ENCODE assay signal across 8 cellular contexts in genomic region chr22:18970180-18970947, GRCh38. TPM values are rescaled to one million over a fixed set of nuclear protein-coding genes. Genes with fewer than 3 reads are reported as not detected.
DNase-seq lines count a peak whose midpoint lies in the region; ATAC-seq and TF ChIP-seq lines count a peak whose summit lies in the region.

No MANE protein-coding gene starts in this region.

- no peaks in the 10 kb centered on the region for H3K36me3 ChIP-seq in BJ (ENCODE audit: control insufficient read depth, insufficient read depth, low read length)
- H3K36me3 ChIP-seq in HUES48 (ENCODE audit: control insufficient read depth, insufficient read depth, low read length) = no peaks in the 10 kb centered on the region
- H3K36me3 ChIP-seq in testis (ENCODE audit: low read depth, missing control alignments) = no peaks in the 10 kb centered on the region

- no peak for DNase-seq in BJ (ENCODE audit: low read depth)
- no peak for DNase-seq in astrocyte of the spinal cord (ENCODE audit: low read depth, low spot score)
- DNase-seq in islet precursor cell = peak; percentile 75
- no peak for DNase-seq in testis

- H3K27me3 ChIP-seq in BJ (ENCODE audit: control insufficient read depth, insufficient read depth, low read length) (no peaks in the 10 kb centered on the region), HUES48 (ENCODE audit: control insufficient read depth, insufficient read depth, low read length) (no peaks in the 10 kb centered on the region), testis (no peaks in the 10 kb centered on the region)

- H3K27ac ChIP-seq in HUES48 (ENCODE audit: low read depth, low read length) (peak overlapping the region; percentile 42), testis (no peak overlapping the region)

- WGBS in testis, 2 donors = 0% methylated on average over 24 to 40 of the region's 93 CpGs

- POLR2A ChIA-PET in BJ (lab: Charles Lee) = no interaction called here

- ATAC-seq in HG03039 (IDR thresholded peaks at IDR 0.05; ENCODE audit: unreplicated experiment) = no peak
- no peak for ATAC-seq in GM21515 (IDR thresholded peaks at IDR 0.05; ENCODE audit: unreplicated experiment)
- ATAC-seq in HG03175 (IDR thresholded peaks at IDR 0.05; ENCODE audit: unreplicated experiment) = no peak

- H3K4me1 ChIP-seq in HUES48 (ENCODE audit: control insufficient read depth, insufficient read depth, low read length) (no peaks in the 10 kb centered on the region), testis (no peaks in the 10 kb centered on the region)

- intact Hi-C loops in testis (cut with DNase I; ENCODE audit: low total_unique reads) = no loop called here

- no peak for TF ChIP-seq CTCF in BJ (IDR thresholded peaks at IDR 0.05; ENCODE audit: insufficient read depth, low read depth, low read length)
- peak; percentile 3 for TF ChIP-seq CTCF in astrocyte of the spinal cord (IDR thresholded peaks at IDR 0.05; ENCODE audit: low read depth, low read length)
- no peak for TF ChIP-seq CTCF in testis (IDR thresholded peaks at IDR 0.05)

- in situ Hi-C loops in astrocyte of the spinal cord (cut with HindIII; ENCODE audit: low sequenced_read_pairs) = no loop called here

- CTCF ChIA-PET in BJ (lab: Yijun Ruan, JAX) = no interaction called here

- H3K4me3 ChIP-seq in BJ (ENCODE audit: low read depth, low read length) (peak overlapping the region; percentile 41), HUES48 (ENCODE audit: low read depth, low read length) (peak overlapping the region; percentile 89), astrocyte of the spinal cord (ENCODE audit: low read depth, low read length) (peak overlapping the region; percentile 25), testis (peak overlapping the region; percentile 49 to 61)

- peak overlapping the region; percentile 48; the same call in 1 of the 2 replicates for H3K9ac ChIP-seq in HUES48 (ENCODE audit: low read depth, low read length)

- no peak for TF ChIP-seq POLR2A in testis (IDR thresholded peaks at IDR 0.05)

- no peaks in the 10 kb centered on the region for H3K9me3 ChIP-seq in HUES48 (ENCODE audit: control insufficient read depth, insufficient read depth, low read length)
- H3K9me3 ChIP-seq in testis = no peaks in the 10 kb centered on the region

RNA-seq across cellular contexts. Expression of gene PRODH, which starts 34.3 kb away (rescaled TPM):
- polyA plus RNA-seq in BJ (2011; rRNA removed) = not detected in 2 replicates
- not detected in 2 replicates for polyA minus RNA-seq in BJ (2011; rRNA and poly(A)+ RNA removed)
- 1 to 10 TPM; 5.6 to 7.4 TPM for total RNA-seq in testis
- polyA plus RNA-seq in testis (ENCODE audit: insufficient read depth, low read depth, low replicate concordance) = 3.2 TPM

Comparison
In these comparisons a context has a peak if more than half of its experiments do, and no peak if none do; other contexts are left out.
1. H3K4me3 ChIP-seq: peak in every context shown above with its lines; median percentile 89 in HUES48; 55 in testis; 41 in BJ; 25 in astrocyte of the spinal cord.